ENCODE assay signal across 23 cellular contexts in the genomic region with DNA sequence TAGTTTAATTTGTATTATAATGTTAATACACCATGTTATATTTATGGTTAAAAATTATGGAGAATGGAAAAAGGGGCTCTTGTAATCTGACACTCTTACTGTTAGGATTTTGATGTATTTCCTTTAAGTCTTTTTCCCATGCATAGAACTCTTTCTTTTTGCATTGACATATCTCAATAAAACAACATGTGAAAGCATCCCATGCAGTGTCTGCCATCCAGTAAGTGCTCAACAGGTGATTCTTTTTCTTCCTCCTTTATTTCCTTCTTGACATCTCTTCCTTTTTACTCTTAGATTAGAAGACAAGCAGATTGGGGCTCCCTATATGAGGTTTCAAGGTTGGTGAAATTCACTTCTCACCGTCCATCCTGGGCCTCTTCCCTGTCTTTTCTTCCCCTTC. TPM values are rescaled to one million over a fixed set of nuclear protein-coding genes. Genes with fewer than 3 reads are reported as not detected.
DNase-seq lines count a peak whose midpoint lies in the region; ATAC-seq and TF ChIP-seq lines count a peak whose summit lies in the region.
"Had no signal": no experiment of that assay in that cellular context is flagged by ENCODE, and none has a peak within 500 bp of the region (broad histone marks: within the 10 kb centered on the region; RNA-seq: fewer than 3 reads in every experiment).

No MANE protein-coding gene starts in this region.

- no peaks in the 10 kb centered on the region for H3K9me3 ChIP-seq in cardiac muscle cell (ENCODE audit: low read depth)
- no peaks in the 10 kb centered on the region for H3K9me3 ChIP-seq in thoracic aorta

- peak overlapping the region; percentile 82 for H3K4me3 ChIP-seq in cardiac muscle cell
- peak overlapping the region; percentile 85 for H3K4me3 ChIP-seq in thoracic aorta

- no peak for ATAC-seq in left ventricle myocardium superior
- ATAC-seq in thoracic aorta (ENCODE audit: insufficient number of reproducible peaks, low FRiP score, low read depth), result no peak
- ATAC-seq in stimulated activated memory B cell treated with anti-CD40 and anti-IgM and Interleukin-4, amounts not matched to agents 10 μg/mL and 1 μg/mL and 100 μg/mL, for 72 hours, result no peak
- ATAC-seq: CD8-positive, alpha-beta T cell; stimulated activated naive CD8-positive, alpha-beta T cell treated with anti-CD3 and anti-CD28 coated beads, Interleukin-15, amount 100 ng/mL, for 72 hours had no signal

- H3K9me3 Mint-ChIP-seq in chondrocyte (ENCODE audit: low read depth) (no peaks in the 10 kb centered on the region), nephron progenitor cell (peaks cover under 1% of the 10 kb centered on the region)
- H3K9me3 Mint-ChIP-seq in stimulated activated memory B cell treated with anti-CD40 and anti-IgM and Interleukin-4, amounts not matched to agents 10 μg/mL and 1 μg/mL and 100 μg/mL, for 72 hours, result peaks cover 7% of the 10 kb centered on the region
- H3K9me3 Mint-ChIP-seq: activated B cell treated with CpG ODN at 0.5 μM for 24 hours; activated naive CD8-positive, alpha-beta T cell treated with anti-CD3 and anti-CD28 coated beads for 36 hours; activated T-helper 2 cell treated with anti-CD3 and anti-CD28 coated beads, Interferon-gamma antibody, Interleukin-2, Interleukin-4, amounts not matched to agents 10 μg/mL and 5 μg/mL and 100 μg/mL, durations not matched to agents 14 hours and 24 hours and 36 hours; CD8-positive, alpha-beta T cell; stimulated activated naive CD8-positive, alpha-beta T cell treated with anti-CD3 and anti-CD28 coated beads, Interleukin-15, amount 100 ng/mL, for 72 hours had no signal

- intact Hi-C loops in left ventricle myocardium superior (cut with micrococcal nuclease), result no loop called here

- peak overlapping the region; percentile 36 for H3K27ac Mint-ChIP-seq in chondrocyte (ENCODE audit: unreplicated experiment)
- peak overlapping the region; percentile 20 for H3K27ac Mint-ChIP-seq in nephron progenitor cell
- no peak overlapping the region for H3K27ac Mint-ChIP-seq in stimulated activated memory B cell treated with anti-CD40 and anti-IgM and Interleukin-4, amounts not matched to agents 10 μg/mL and 1 μg/mL and 100 μg/mL, for 72 hours
- H3K27ac Mint-ChIP-seq: activated B cell treated with CpG ODN at 0.5 μM for 24 hours; activated naive CD8-positive, alpha-beta T cell treated with anti-CD3 and anti-CD28 coated beads for 36 hours; activated T-helper 2 cell treated with anti-CD3 and anti-CD28 coated beads, Interferon-gamma antibody, Interleukin-2, Interleukin-4, amounts not matched to agents 10 μg/mL and 5 μg/mL and 100 μg/mL, durations not matched to agents 14 hours and 24 hours and 36 hours; CD8-positive, alpha-beta T cell; stimulated activated naive CD8-positive, alpha-beta T cell treated with anti-CD3 and anti-CD28 coated beads, Interleukin-15, amount 100 ng/mL, for 72 hours had no signal

- H3K27me3 ChIP-seq in cardiac muscle cell, result no peaks in the 10 kb centered on the region
- H3K27me3 ChIP-seq in thoracic aorta (replicated peaks; ENCODE audit: insufficient read depth), result no peaks in the 10 kb centered on the region

- H3K27ac ChIP-seq in cardiac muscle cell (peak overlapping the region; percentile 100), thoracic aorta (peak overlapping the region; percentile 45 to 94)

- TF ChIP-seq CTCF in cardiac muscle cell (IDR thresholded peaks at IDR 0.05; ENCODE audit: low read depth, low read length) (no peak), chondrocyte (IDR thresholded peaks at IDR 0.05) (no peak), nephron progenitor cell (IDR thresholded peaks at IDR 0.05) (no peak), thoracic aorta (IDR thresholded peaks at IDR 0.05) (no peak)

- H3K4me1 Mint-ChIP-seq in chondrocyte (ENCODE audit: low read depth) (peaks cover 51% of the 10 kb centered on the region), nephron progenitor cell (peaks cover 37% of the 10 kb centered on the region)
- H3K4me1 Mint-ChIP-seq in stimulated activated memory B cell treated with anti-CD40 and anti-IgM and Interleukin-4, amounts not matched to agents 10 μg/mL and 1 μg/mL and 100 μg/mL, for 72 hours, result peaks cover 10% of the 10 kb centered on the region

- H3K36me3 Mint-ChIP-seq in chondrocyte (ENCODE audit: low read depth) (peaks cover 9% of the 10 kb centered on the region), nephron progenitor cell (ENCODE audit: low read depth) (peaks cover 7% of the 10 kb centered on the region)
- peaks cover 8% of the 10 kb centered on the region for H3K36me3 Mint-ChIP-seq in stimulated activated memory B cell treated with anti-CD40 and anti-IgM and Interleukin-4, amounts not matched to agents 10 μg/mL and 1 μg/mL and 100 μg/mL, for 72 hours

- H3K27me3 Mint-ChIP-seq in chondrocyte (ENCODE audit: low read depth), result no peaks in the 10 kb centered on the region
- no peaks in the 10 kb centered on the region for H3K27me3 Mint-ChIP-seq in nephron progenitor cell (ENCODE audit: low read depth, poor library complexity)
- peaks cover 23% of the 10 kb centered on the region for H3K27me3 Mint-ChIP-seq in stimulated activated memory B cell treated with anti-CD40 and anti-IgM and Interleukin-4, amounts not matched to agents 10 μg/mL and 1 μg/mL and 100 μg/mL, for 72 hours

- peak overlapping the region; percentile 43 for H3K4me3 Mint-ChIP-seq in chondrocyte (ENCODE audit: unreplicated experiment)
- peak overlapping the region; percentile 51 for H3K4me3 Mint-ChIP-seq in nephron progenitor cell
- H3K4me3 Mint-ChIP-seq in stimulated activated memory B cell treated with anti-CD40 and anti-IgM and Interleukin-4, amounts not matched to agents 10 μg/mL and 1 μg/mL and 100 μg/mL, for 72 hours, result no peak overlapping the region
- H3K4me3 Mint-ChIP-seq: activated B cell treated with CpG ODN at 0.5 μM for 24 hours; activated naive CD8-positive, alpha-beta T cell treated with anti-CD3 and anti-CD28 coated beads for 36 hours; CD8-positive, alpha-beta T cell; stimulated activated naive CD8-positive, alpha-beta T cell treated with anti-CD3 and anti-CD28 coated beads, Interleukin-15, amount 100 ng/mL, for 72 hours had no signal

- H3K4me1 ChIP-seq in cardiac muscle cell (ENCODE audit: low read depth) (peaks cover 10% of the 10 kb centered on the region), thoracic aorta (ENCODE audit: control insufficient read depth in 1 of 2, low read depth in 2 of 2) (peaks cover 17 to 36% of the 10 kb centered on the region in 2 donors)

- H3K36me3 ChIP-seq in cardiac muscle cell (peaks cover 20% of the 10 kb centered on the region), thoracic aorta (peaks cover 33% of the 10 kb centered on the region)

- DNase-seq in cardiac muscle cell (ENCODE audit: low read depth in 1 of 2, low spot score in 1 of 2) (no peak), left ventricle myocardium superior (no peak), chondrocyte (ENCODE audit: low spot score) (no peak), nephron progenitor cell (no peak), thoracic aorta (ENCODE audit: low spot score) (no peak), NCI-H2227 (lab: John Stamatoyannopoulos, UW; ENCODE audit: unreplicated experiment) (no peak), HUDEP-2 (lab: John Stamatoyannopoulos, UW; ENCODE audit: unreplicated experiment in 76 of 76) (no peak)
- DNase-seq: activated B cell treated with CpG ODN at 0.5 μM for 24 hours; activated CD4-positive, alpha-beta T cell treated with anti-CD3 and anti-CD28 coated beads, Interleukin-2, amount 50 U/mL, for 48 hours; activated CD8-positive, alpha-beta memory T cell treated with anti-CD3 and anti-CD28 coated beads, Interleukin-2, amount 50 U/mL, for 4 hours; activated naive CD8-positive, alpha-beta T cell treated with anti-CD3 and anti-CD28 coated beads for 36 hours; CD8-positive, alpha-beta T cell; NCI-H1105; NCI-H1930; NCI-H226; NCI-H774; occipital lobe; retina; stimulated activated CD4-positive, alpha-beta T cell treated with anti-CD3 and anti-CD28 coated beads, Interleukin-15, amount 100 ng/mL, for 24 hours; stimulated activated naive CD8-positive, alpha-beta T cell treated with anti-CD3 and anti-CD28 coated beads, Interleukin-15, amount 100 ng/mL, for 72 hours; T-helper 9 cell had no signal

RNA-seq across cellular contexts. Expression of gene NEXN, which starts 2.8 kb away (rescaled TPM):
- 18.5 and 42.9 TPM in 2 replicates for total RNA-seq in cardiac muscle cell
- polyA plus RNA-seq in cardiac muscle cell, result 83.9 and 84.1 TPM in 2 replicates
- total RNA-seq in left ventricle myocardium superior, result 365 TPM
- 46.2 to 48.3 TPM (median 47.6 TPM) in 3 replicates for total RNA-seq in chondrocyte
- total RNA-seq in thoracic aorta, result 100 to 1,000 TPM; 116 to 120 TPM
